ENCODE assay signal across 23 cellular contexts in genomic region chr17:75931062-75931461, GRCh38.
"Had no signal": no experiment of that assay in that cellular context is flagged by ENCODE, and none has a peak within 500 bp of the region (broad histone marks: within the 10 kb centered on the region; RNA-seq: fewer than 3 reads in every experiment).

No MANE protein-coding gene starts in this region.

- H3K4me3 Mint-ChIP-seq: immature natural killer cell; naive thymus-derived CD8-positive, alpha-beta T cell; neural crest cell; stimulated activated memory B cell treated with anti-CD40 and anti-IgM and Interleukin-4, amounts not matched to agents 10 μg/mL and 1 μg/mL and 100 μg/mL, for 72 hours; stimulated activated naive CD8-positive, alpha-beta T cell treated with anti-CD3 and anti-CD28 coated beads, Interleukin-15, amount 100 ng/mL, for 72 hours had no signal

- H3K27me3 Mint-ChIP-seq: naive thymus-derived CD8-positive, alpha-beta T cell; stimulated activated memory B cell treated with anti-CD40 and anti-IgM and Interleukin-4, amounts not matched to agents 10 μg/mL and 1 μg/mL and 100 μg/mL, for 72 hours; stimulated activated naive CD8-positive, alpha-beta T cell treated with anti-CD3 and anti-CD28 coated beads, Interleukin-15, amount 100 ng/mL, for 72 hours had no signal

- ATAC-seq: heart left ventricle; naive thymus-derived CD8-positive, alpha-beta T cell; pancreas; right lobe of liver; stimulated activated memory B cell treated with anti-CD40 and anti-IgM and Interleukin-4, amounts not matched to agents 10 μg/mL and 1 μg/mL and 100 μg/mL, for 72 hours; stimulated activated naive CD8-positive, alpha-beta T cell treated with anti-CD3 and anti-CD28 coated beads, Interleukin-15, amount 100 ng/mL, for 72 hours had no signal

- H3K4me1 Mint-ChIP-seq: immature natural killer cell; naive thymus-derived CD8-positive, alpha-beta T cell; neural crest cell; stimulated activated memory B cell treated with anti-CD40 and anti-IgM and Interleukin-4, amounts not matched to agents 10 μg/mL and 1 μg/mL and 100 μg/mL, for 72 hours; stimulated activated naive CD8-positive, alpha-beta T cell treated with anti-CD3 and anti-CD28 coated beads, Interleukin-15, amount 100 ng/mL, for 72 hours had no signal

- H3K27ac Mint-ChIP-seq: immature natural killer cell; stimulated activated memory B cell treated with anti-CD40 and anti-IgM and Interleukin-4, amounts not matched to agents 10 μg/mL and 1 μg/mL and 100 μg/mL, for 72 hours; stimulated activated naive CD8-positive, alpha-beta T cell treated with anti-CD3 and anti-CD28 coated beads, Interleukin-15, amount 100 ng/mL, for 72 hours had no signal

- H3K36me3 ChIP-seq: pancreas, right atrium auricular region, right lobe of liver, upper lobe of left lung, vagina had no signal

- H3K9me3 Mint-ChIP-seq: immature natural killer cell; naive thymus-derived CD8-positive, alpha-beta T cell; neural crest cell; stimulated activated memory B cell treated with anti-CD40 and anti-IgM and Interleukin-4, amounts not matched to agents 10 μg/mL and 1 μg/mL and 100 μg/mL, for 72 hours; stimulated activated naive CD8-positive, alpha-beta T cell treated with anti-CD3 and anti-CD28 coated beads, Interleukin-15, amount 100 ng/mL, for 72 hours had no signal

- H3K4me1 ChIP-seq: pancreas, right atrium auricular region, right lobe of liver, tibial nerve, vagina had no signal

- H3K27me3 ChIP-seq: heart left ventricle, pancreas, right atrium auricular region, right lobe of liver, tibial nerve, upper lobe of left lung, vagina had no signal

- DNase-seq: heart left ventricle; hypothalamus; immature natural killer cell; left ventricle myocardium inferior; naive thymus-derived CD8-positive, alpha-beta T cell; nucleus accumbens; right lobe of liver; stimulated activated CD4-positive, alpha-beta T cell treated with anti-CD3 and anti-CD28 coated beads, Interleukin-1b, Interleukin-23, amount 100 ng/mL, for 48 hours; stimulated activated CD4-positive, alpha-beta T cell treated with anti-CD3 and anti-CD28 coated beads, Interleukin-2, amount 100 ng/mL, for 48 hours; stimulated activated CD4-positive, alpha-beta T cell treated with anti-CD3 and anti-CD28 coated beads, Interleukin-4, amount 100 ng/mL, for 4 hours; stimulated activated CD8-positive, alpha-beta memory T cell treated with anti-CD3 and anti-CD28 coated beads, Interleukin-4, amount 100 ng/mL, for 48 hours; stimulated activated naive CD4-positive, alpha-beta T cell treated with Interleukin-2 at 50 U/mL for 16 hours; stimulated activated naive CD8-positive, alpha-beta T cell treated with anti-CD3 and anti-CD28 coated beads, Interleukin-15, amount 100 ng/mL, for 72 hours; substantia nigra; upper lobe of left lung had no signal

- H3K9me3 ChIP-seq: heart left ventricle, left ventricle myocardium inferior, pancreas, right atrium auricular region, right lobe of liver, tibial nerve, upper lobe of left lung, vagina had no signal

- H3K4me3 ChIP-seq: heart left ventricle, left ventricle myocardium inferior, lung, pancreas, right atrium auricular region, right lobe of liver, smooth muscle cell, tibial nerve, upper lobe of left lung, vagina had no signal

- H3K27ac ChIP-seq: heart left ventricle, left ventricle myocardium inferior, pancreas, right atrium auricular region, right lobe of liver, tibial nerve, upper lobe of left lung, vagina had no signal
